8 cellular contexts compared by ENCODE assay signal in genomic region chr9:105243935-105244273, GRCh38. TPM values are rescaled to one million over a fixed set of nuclear protein-coding genes. Genes with fewer than 3 reads are reported as not detected.
DNase-seq lines count a peak whose midpoint lies in the region; ATAC-seq and TF ChIP-seq lines count a peak whose summit lies in the region.

No MANE protein-coding gene starts in this region.

- H3K4me3 ChIP-seq in heart right ventricle (peak overlapping the region in 9 of 10 donors; percentile 62 to 91 (median 84)), brain microvascular endothelial cell (ENCODE audit: low read depth, low read length) (peak overlapping the region; percentile 81), mesendoderm (ENCODE audit: low read length) (peak overlapping the region; percentile 0), upper lobe of right lung (peak overlapping the region; percentile 69)

- H2AK5ac ChIP-seq in mesendoderm (ENCODE audit: low read length), result no peak overlapping the region

- peaks cover 24% of the 10 kb centered on the region for H3K79me2 ChIP-seq in mesendoderm (ENCODE audit: control insufficient read depth, insufficient read depth, low read length)

- H3K56ac ChIP-seq in mesendoderm (ENCODE audit: low read length), result peak overlapping the region; percentile 75

- peak overlapping the region; percentile 12 for H3K4me2 ChIP-seq in mesendoderm (ENCODE audit: low read length)

- H3K27ac ChIP-seq in heart right ventricle (peak overlapping the region in 9 of 10 donors; percentile 73 to 89 (median 80)), brain microvascular endothelial cell (peak overlapping the region; percentile 42), mesendoderm (ENCODE audit: low read depth, low read length) (peak overlapping the region; percentile 96), upper lobe of right lung (peak overlapping the region; percentile 85)

- H3K36me3 ChIP-seq in heart right ventricle (no peaks in the 10 kb centered on the region), brain microvascular endothelial cell (replicated peaks) (no peaks in the 10 kb centered on the region), mesendoderm (ENCODE audit: control insufficient read depth, insufficient read depth, low read length) (no peaks in the 10 kb centered on the region), upper lobe of right lung (no peaks in the 10 kb centered on the region)

- in situ Hi-C loops in brain microvascular endothelial cell (cut with HindIII; ENCODE audit: low pct_ligation_motif_present, low sequenced_read_pairs), result no loop called here

- no peak overlapping the region for H3K4ac ChIP-seq in mesendoderm (ENCODE audit: low read depth, low read length)

- H4K5ac ChIP-seq in mesendoderm (ENCODE audit: low read length), result peak overlapping the region; percentile 8

- intact Hi-C loops in heart right ventricle (cut with DNase I) (loop anchor here in 4 of 10 donors (5.0 to 10.0 kb wide), 6 partner anchors 37 to 379 kb away; partner anchors contain the start of gene ABCA1 (in 3 of the 4)), Right ventricle myocardium inferior (cut with DNase I) (loop anchor here (1.0 to 10.0 kb wide), 4 partner anchors 51 to 253 kb away; no protein-coding TSS in a partner anchor), upper lobe of right lung (cut with DNase I) (no loop called here)

- H2BK15ac ChIP-seq in mesendoderm (replicated peaks; ENCODE audit: low read depth), result peak overlapping the region; percentile 98

- peak overlapping the region; percentile 97 for H3K18ac ChIP-seq in mesendoderm (ENCODE audit: low read length)

- peak overlapping the region; percentile 72 for H3K9ac ChIP-seq in mesendoderm (ENCODE audit: low read length)

- peak overlapping the region; percentile 84 for H4K8ac ChIP-seq in mesendoderm (ENCODE audit: low read depth, low read length)

- TF ChIP-seq CTCF in heart right ventricle (IDR thresholded peaks at IDR 0.05) (no peak), brain microvascular endothelial cell (IDR thresholded peaks at IDR 0.05; ENCODE audit: low read depth, low read length, missing control alignments) (no peak), upper lobe of right lung (IDR thresholded peaks at IDR 0.05) (no peak)

- H2BK120ac ChIP-seq in mesendoderm (ENCODE audit: low read depth, low read length), result peak overlapping the region; percentile 1

- peaks cover 2% of the 10 kb centered on the region for H3K79me1 ChIP-seq in mesendoderm (ENCODE audit: low read length)

- H3K9me3 ChIP-seq in heart right ventricle (peaks cover 0 to 6% (median 0%) of the 10 kb centered on the region in 11 donors), upper lobe of right lung (no peaks in the 10 kb centered on the region)

- ATAC-seq in heart right ventricle, result no peak
- ATAC-seq in Right ventricle myocardium inferior, result no peak
- ATAC-seq in upper lobe of right lung, result no peak
- no peak for ATAC-seq in HG03097 (IDR thresholded peaks at IDR 0.05; ENCODE audit: low FRiP score, unreplicated experiment)

- peak overlapping the region; percentile 26 for H2BK5ac ChIP-seq in mesendoderm (ENCODE audit: low read length)

- DNase-seq in heart right ventricle (no peak), Right ventricle myocardium inferior (ENCODE audit: missing footprints) (no peak), brain microvascular endothelial cell (no peak), mesendoderm (no peak), upper lobe of right lung (no peak), cerebellar nuclear complex (lab: John Stamatoyannopoulos, UW) (no peak)
- DNase-seq in activated CD4-positive, alpha-beta T cell treated with anti-CD3 and anti-CD28 coated beads, Interleukin-2, amount 50 U/mL, for 4 hours, result no peak

- WGBS in heart right ventricle, 2 donors, result 17 to 18% methylated on average over 9 of the region's 9 CpGs
- no CpG with 5 or more reads among the region's 9 CpGs for WGBS in mesendoderm (ENCODE audit: extremely low coverage, insufficient coverage, low lambda C conversion rate)

- H3K27me3 ChIP-seq in heart right ventricle, result no peaks in the 10 kb centered on the region
- H3K27me3 ChIP-seq in brain microvascular endothelial cell (replicated peaks), result no peaks in the 10 kb centered on the region
- no peaks in the 10 kb centered on the region for H3K27me3 ChIP-seq in mesendoderm (ENCODE audit: insufficient read depth, low read length, poor library complexity)
- no peaks in the 10 kb centered on the region for H3K27me3 ChIP-seq in upper lobe of right lung

- H3K4me1 ChIP-seq in heart right ventricle, result peaks cover 0 to 61% (median 43%) of the 10 kb centered on the region in 9 donors
- H3K4me1 ChIP-seq in mesendoderm (ENCODE audit: control insufficient read depth, low read depth, low read length), result peaks cover 14% of the 10 kb centered on the region
- H3K4me1 ChIP-seq in upper lobe of right lung, result peaks cover 23% of the 10 kb centered on the region

- H3K23ac ChIP-seq in mesendoderm (ENCODE audit: low read length), result no peak overlapping the region

RNA-seq across cellular contexts. Expression of gene SLC44A1, which starts 0.5 kb away (rescaled TPM):
- total RNA-seq in heart right ventricle (10 to 100 TPM; 12.6 to 29.0 (median 19.0) TPM), Right ventricle myocardium inferior (16.8 TPM), upper lobe of right lung (66.1 TPM)
- 10 to 100 TPM in 1 of 2 donors, 1 to 10 TPM in 1; 6.1 to 12.5 TPM for polyA plus RNA-seq in heart right ventricle
- 23.9 TPM for polyA plus RNA-seq in mesendoderm (2013, experiment 1 of 2)
- 23.2 TPM for polyA plus RNA-seq in mesendoderm (2013, experiment 2 of 2)

Comparison
In these comparisons a context has a peak if more than half of its experiments do, and no peak if none do; other contexts are left out.
1. H3K27ac ChIP-seq: peak in every context shown above with its lines; median percentile 96 in mesendoderm; 85 in upper lobe of right lung; 80 in heart right ventricle; 42 in brain microvascular endothelial cell.
2. H3K4me3 ChIP-seq: peak in every context shown above with its lines; median percentile 84 in heart right ventricle; 81 in brain microvascular endothelial cell; 69 in upper lobe of right lung; 0 in mesendoderm.